Comparison of ENCODE assay signal across 14 cellular contexts in the genomic region with DNA sequence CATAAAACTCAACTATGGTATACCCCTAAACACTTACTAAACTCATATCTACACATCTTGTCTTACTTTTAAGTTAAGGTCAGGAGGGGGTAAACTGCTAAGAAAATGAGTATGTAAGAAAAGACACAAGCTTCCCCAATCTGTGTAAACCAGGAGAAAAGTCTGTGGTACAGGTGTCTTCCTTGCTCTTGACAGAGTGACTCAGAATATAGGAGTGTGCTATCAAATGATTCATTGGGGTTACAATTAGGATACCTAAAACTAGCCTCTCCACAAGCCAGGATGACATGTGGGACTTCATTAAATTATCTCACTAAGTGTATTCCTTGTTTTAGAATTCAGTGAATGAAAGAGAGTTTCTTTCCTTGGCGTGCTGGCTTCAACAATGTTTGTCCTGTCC.
"Had no signal": no experiment of that assay in that cellular context is flagged by ENCODE, and none has a peak within 500 bp of the region (broad histone marks: within the 10 kb centered on the region; RNA-seq: fewer than 3 reads in every experiment).

No MANE protein-coding gene starts in this region.

- H3K27ac ChIP-seq: neural progenitor cell, right atrium auricular region, stomach, uterus, VCaP had no signal

- H3K9me3 ChIP-seq: right atrium auricular region, stomach, uterus had no signal

- H2AFZ ChIP-seq: neural progenitor cell had no signal

- ATAC-seq: activated CD4-positive, alpha-beta T cell treated with anti-CD3 and anti-CD28 coated beads for 36 hours; activated CD8-positive, alpha-beta T cell treated with anti-CD3 and anti-CD28 coated beads, Interleukin-2, amount 10 ng/mL, durations not matched to agents 7 days and 5 days had no signal

- H3K36me3 ChIP-seq: neural progenitor cell, uterus had no signal

- H3K27ac Mint-ChIP-seq: activated CD4-positive, alpha-beta T cell treated with anti-CD3 and anti-CD28 coated beads for 36 hours; activated CD8-positive, alpha-beta T cell treated with anti-CD3 and anti-CD28 coated beads, Interleukin-2, amount 10 ng/mL, durations not matched to agents 7 days and 5 days; activated naive CD8-positive, alpha-beta T cell treated with anti-CD3 and anti-CD28 coated beads, Interleukin-2, amount 10 ng/mL, durations not matched to agents 7 days and 5 days; activated T-helper 2 cell treated with anti-CD3 and anti-CD28 coated beads, Interferon-gamma antibody, Interleukin-2, Interleukin-4, amounts not matched to agents 10 μg/mL and 5 μg/mL and 100 μg/mL, durations not matched to agents 14 hours and 24 hours and 36 hours; neural progenitor cell had no signal

- H3K9ac ChIP-seq: neural progenitor cell had no signal

- DNase-seq: activated CD4-positive, alpha-beta T cell treated with anti-CD3 and anti-CD28 coated beads for 36 hours; activated CD8-positive, alpha-beta T cell treated with anti-CD3 and anti-CD28 coated beads, Interleukin-2, amount 10 ng/mL, durations not matched to agents 7 days and 5 days; activated naive CD8-positive, alpha-beta T cell treated with anti-CD3 and anti-CD28 coated beads, Interleukin-2, amount 10 ng/mL, durations not matched to agents 7 days and 5 days; caudate nucleus; cortex of kidney; effector CD8-positive, alpha-beta T cell; posterior cingulate gyrus; small intestine; stomach; uterus had no signal

- H3K4me3 ChIP-seq: neural progenitor cell, right atrium auricular region, stomach, uterus had no signal

- H3K4me3 Mint-ChIP-seq: activated CD4-positive, alpha-beta T cell treated with anti-CD3 and anti-CD28 coated beads for 36 hours; activated CD8-positive, alpha-beta T cell treated with anti-CD3 and anti-CD28 coated beads, Interleukin-2, amount 10 ng/mL, durations not matched to agents 7 days and 5 days; activated naive CD8-positive, alpha-beta T cell treated with anti-CD3 and anti-CD28 coated beads, Interleukin-2, amount 10 ng/mL, durations not matched to agents 7 days and 5 days; neural progenitor cell had no signal

- H3K27me3 ChIP-seq: neural progenitor cell, right atrium auricular region, stomach, uterus had no signal

- H3K27me3 Mint-ChIP-seq: activated CD4-positive, alpha-beta T cell treated with anti-CD3 and anti-CD28 coated beads for 36 hours; activated naive CD8-positive, alpha-beta T cell treated with anti-CD3 and anti-CD28 coated beads, Interleukin-2, amount 10 ng/mL, durations not matched to agents 7 days and 5 days had no signal

- H3K9me3 Mint-ChIP-seq: activated naive CD8-positive, alpha-beta T cell treated with anti-CD3 and anti-CD28 coated beads, Interleukin-2, amount 10 ng/mL, durations not matched to agents 7 days and 5 days; activated T-helper 2 cell treated with anti-CD3 and anti-CD28 coated beads, Interferon-gamma antibody, Interleukin-2, Interleukin-4, amounts not matched to agents 10 μg/mL and 5 μg/mL and 100 μg/mL, durations not matched to agents 14 hours and 24 hours and 36 hours; neural progenitor cell had no signal

- H3K4me1 ChIP-seq: uterus had no signal

- H3K4me2 ChIP-seq: neural progenitor cell had no signal
